In the genomic region with DNA sequence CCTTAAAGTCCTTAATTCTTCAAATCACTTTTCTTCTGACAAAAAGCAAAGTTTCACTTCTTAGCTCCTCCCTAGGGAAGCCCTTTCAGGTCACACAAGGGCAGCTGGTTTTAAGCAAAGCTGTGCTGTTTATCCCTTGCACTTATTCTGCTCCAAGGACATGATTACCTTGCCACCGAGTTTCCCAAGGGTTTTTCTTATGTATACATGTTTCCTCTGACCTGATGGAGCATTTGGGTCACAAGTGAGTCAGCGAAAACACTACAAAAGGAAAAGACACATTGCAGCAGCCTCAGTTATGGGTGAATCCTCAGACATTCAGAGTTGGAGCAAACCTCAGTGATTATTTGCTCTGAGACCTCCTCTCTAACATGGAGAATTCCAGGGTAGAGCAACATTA, we compare ENCODE assay signal across 1 cellular context.
TF ChIP-seq lines count a peak whose summit lies in the region.

No MANE protein-coding gene starts in this region.

TF ChIP-seq in K562, 482 proteins besides CTCF, POLR2A, EP300 and RAD21:
- 0 out of 2 replicates have a peak, but pooled peaks have one; percentile 41 for TF ChIP-seq SMARCA4 (IDR thresholded peaks at IDR 0.05)
- 0 out of 2 replicates have a peak, but pooled peaks have one; percentile 21 for TF ChIP-seq SMARCE1 (IDR thresholded peaks at IDR 0.05)
- TF ChIP-seq ESRRA (IDR thresholded peaks at IDR 0.05; ENCODE audit: borderline replicate concordance, low read depth): peak; percentile 37; the same call in 1 of the 2 replicates
- TF ChIP-seq XRCC5 (IDR thresholded peaks at IDR 0.05; ENCODE audit: low read depth, low read length): no peak
- peak; percentile 90 for TF ChIP-seq MAFG (tag; conservative IDR thresholded peaks at IDR 0.05)
- peak; percentile 27 to 39; a peak in 2 of 4 replicates for TF ChIP-seq KDM1A (IDR thresholded peaks at IDR 0.05)
- TF ChIP-seq HDAC6 (IDR thresholded peaks at IDR 0.05; ENCODE audit: low read depth, low read length): no peak
- TF ChIP-seq NONO (IDR thresholded peaks at IDR 0.05; ENCODE audit: low read depth in 2 of 2, low read length in 1 of 2): no peak
- TF ChIP-seq C11orf30 (IDR thresholded peaks at IDR 0.05; ENCODE audit: low read depth): peak; percentile 94
- TF ChIP-seq, protein P1, sequence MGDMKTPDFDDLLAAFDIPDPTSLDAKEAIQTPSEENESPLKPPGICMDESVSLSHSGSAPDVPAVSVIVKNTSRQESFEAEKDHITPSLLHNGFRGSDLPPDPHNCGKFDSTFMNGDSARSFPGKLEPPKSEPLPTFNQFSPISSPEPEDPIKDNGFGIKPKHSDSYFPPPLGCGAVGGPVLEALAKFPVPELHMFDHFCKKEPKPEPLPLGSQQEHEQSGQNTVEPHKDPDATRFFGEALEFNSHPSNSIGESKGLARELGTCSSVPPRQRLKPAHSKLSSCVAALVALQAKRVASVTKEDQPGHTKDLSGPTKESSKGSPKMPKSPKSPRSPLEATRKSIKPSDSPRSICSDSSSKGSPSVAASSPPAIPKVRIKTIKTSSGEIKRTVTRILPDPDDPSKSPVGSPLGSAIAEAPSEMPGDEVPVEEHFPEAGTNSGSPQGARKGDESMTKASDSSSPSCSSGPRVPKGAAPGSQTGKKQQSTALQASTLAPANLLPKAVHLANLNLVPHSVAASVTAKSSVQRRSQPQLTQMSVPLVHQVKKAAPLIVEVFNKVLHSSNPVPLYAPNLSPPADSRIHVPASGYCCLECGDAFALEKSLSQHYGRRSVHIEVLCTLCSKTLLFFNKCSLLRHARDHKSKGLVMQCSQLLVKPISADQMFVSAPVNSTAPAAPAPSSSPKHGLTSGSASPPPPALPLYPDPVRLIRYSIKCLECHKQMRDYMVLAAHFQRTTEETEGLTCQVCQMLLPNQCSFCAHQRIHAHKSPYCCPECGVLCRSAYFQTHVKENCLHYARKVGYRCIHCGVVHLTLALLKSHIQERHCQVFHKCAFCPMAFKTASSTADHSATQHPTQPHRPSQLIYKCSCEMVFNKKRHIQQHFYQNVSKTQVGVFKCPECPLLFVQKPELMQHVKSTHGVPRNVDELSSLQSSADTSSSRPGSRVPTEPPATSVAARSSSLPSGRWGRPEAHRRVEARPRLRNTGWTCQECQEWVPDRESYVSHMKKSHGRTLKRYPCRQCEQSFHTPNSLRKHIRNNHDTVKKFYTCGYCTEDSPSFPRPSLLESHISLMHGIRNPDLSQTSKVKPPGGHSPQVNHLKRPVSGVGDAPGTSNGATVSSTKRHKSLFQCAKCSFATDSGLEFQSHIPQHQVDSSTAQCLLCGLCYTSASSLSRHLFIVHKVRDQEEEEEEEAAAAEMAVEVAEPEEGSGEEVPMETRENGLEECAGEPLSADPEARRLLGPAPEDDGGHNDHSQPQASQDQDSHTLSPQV (IDR thresholded peaks at IDR 0.05): 0 out of 2 replicates have a peak, but pooled peaks have one; percentile 56
- no peak for TF ChIP-seq TFAM (CRISPR knock-in tag; conservative IDR thresholded peaks at IDR 0.05)
- TF ChIP-seq MAFF (IDR thresholded peaks at IDR 0.05; ENCODE audit: low read length): peak; percentile 79; the same call in 1 of the 2 replicates
- 0 out of 2 replicates have a peak, but pooled peaks have one; percentile 50 for TF ChIP-seq DPF2 (IDR thresholded peaks at IDR 0.05)
- peak; percentile 93 for TF ChIP-seq ZNF316 (IDR thresholded peaks at IDR 0.05)
- TF ChIP-seq TBP (optimal IDR thresholded peaks at IDR 0.05; ENCODE audit: low read depth, low read length): peak; percentile 16
- TF ChIP-seq TAL1 (IDR thresholded peaks at IDR 0.05): no peak
- peak; percentile 64 for TF ChIP-seq MAFK (IDR thresholded peaks at IDR 0.05; ENCODE audit: low read length)
- TF ChIP-seq ARID1B (IDR thresholded peaks at IDR 0.05): peak; percentile 38; the same call in 1 of the 2 replicates
- TF ChIP-seq FOXA3 (CRISPR knock-in tag; conservative IDR thresholded peaks at IDR 0.05 in 1 of 2, IDR thresholded peaks at IDR 0.05 in 1 of 2): no peak
- TF ChIP-seq HES1 (IDR thresholded peaks at IDR 0.05; ENCODE audit: low read depth): no peak
- TF ChIP-seq HDAC3 (IDR thresholded peaks at IDR 0.05; ENCODE audit: borderline replicate concordance, partially characterized antibody): no peak
- TF ChIP-seq NFE2L1 (tag; IDR thresholded peaks at IDR 0.05; ENCODE audit: borderline replicate concordance, low read depth): peak; percentile 69
- TF ChIP-seq NFE2 (IDR thresholded peaks at IDR 0.05; ENCODE audit: low read depth): peak; percentile 94
